ENCODE assay signal across 8 cellular contexts in the genomic region with DNA sequence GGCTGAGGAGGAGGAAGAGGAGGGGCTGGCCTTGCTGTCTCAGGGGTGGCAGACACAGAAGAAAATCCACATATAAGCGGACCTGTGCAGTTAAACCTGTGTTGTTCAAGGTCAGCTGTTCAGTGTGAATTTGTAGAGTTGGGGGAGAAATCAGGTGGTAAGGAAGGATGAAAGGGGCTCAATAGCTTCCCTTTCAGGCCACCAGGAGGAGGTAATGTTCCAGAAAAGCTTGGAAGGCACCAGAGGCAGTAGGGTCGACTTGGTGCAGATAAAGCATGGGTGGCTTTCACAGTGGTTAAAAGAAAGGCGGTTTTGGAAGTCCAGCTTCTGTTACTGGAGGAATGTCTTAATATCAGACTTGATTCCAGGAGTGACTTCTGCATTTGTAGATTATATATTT.
A peak's percentile ranks its signal among the peaks of the same experiment; 100 is the strongest.
DNase-seq lines count a peak whose midpoint lies in the region; ATAC-seq and TF ChIP-seq lines count a peak whose summit lies in the region.

No MANE protein-coding gene starts in this region.

- H3K27me3 Mint-ChIP-seq in type B pancreatic cell: peaks cover under 1% of the 10 kb centered on the region

- DNase-seq in cardiac muscle cell (ENCODE audit: low read depth in 1 of 2, low spot score in 1 of 2) (peak in 1 of 2 donors; percentile 68), right atrium auricular region (ENCODE audit: low spot score) (no peak), NCI-H1694 treated with DMSO at 0.1 percent for 48 hours (lab: John Stamatoyannopoulos, UW) (peak; percentile 36), cerebellar cortex (ENCODE audit: low spot score) (peak; percentile 10), type B pancreatic cell (ENCODE audit: extremely low spot score, unreplicated experiment) (no peak), epidermal melanocyte (ENCODE audit: insufficient read length, low spot score) (no peak)
- DNase-seq in effector CD4-positive, alpha-beta T cell: no peak

- H3K4me3 ChIP-seq in cardiac muscle cell (no peak overlapping the region), right atrium auricular region (no peak overlapping the region)

- H3K4me1 ChIP-seq in cardiac muscle cell (ENCODE audit: low read depth) (peaks cover 2% of the 10 kb centered on the region), right atrium auricular region (no peaks in the 10 kb centered on the region)

- no peaks in the 10 kb centered on the region for H3K4me1 Mint-ChIP-seq in type B pancreatic cell (ENCODE audit: unreplicated experiment)

- H3K36me3 Mint-ChIP-seq in type B pancreatic cell: no peaks in the 10 kb centered on the region

- H3K4me3 Mint-ChIP-seq in type B pancreatic cell: no peak overlapping the region

- no peak for ATAC-seq in HG03139 (IDR thresholded peaks at IDR 0.05; ENCODE audit: unreplicated experiment)

- no peak overlapping the region for H3K27ac Mint-ChIP-seq in type B pancreatic cell

- H3K27ac ChIP-seq in cardiac muscle cell (no peak overlapping the region), right atrium auricular region (no peak overlapping the region)

- H3K27me3 ChIP-seq in cardiac muscle cell (no peaks in the 10 kb centered on the region), right atrium auricular region (no peaks in the 10 kb centered on the region)

- H3K9me3 ChIP-seq in cardiac muscle cell (ENCODE audit: low read depth) (no peaks in the 10 kb centered on the region), right atrium auricular region (peaks cover 0 to 5% of the 10 kb centered on the region in 2 donors)

- peak; percentile 5 for TF ChIP-seq CTCF in cardiac muscle cell (IDR thresholded peaks at IDR 0.05; ENCODE audit: low read depth, low read length)
- TF ChIP-seq CTCF in right atrium auricular region (IDR thresholded peaks at IDR 0.05): peak in 1 of 2 donors; percentile 53
- peak; percentile 73 for TF ChIP-seq CTCF in type B pancreatic cell (conservative IDR thresholded peaks at IDR 0.05)

- H3K9me3 Mint-ChIP-seq in type B pancreatic cell: no peaks in the 10 kb centered on the region

- H3K36me3 ChIP-seq in cardiac muscle cell: no peaks in the 10 kb centered on the region
- no peaks in the 10 kb centered on the region for H3K36me3 ChIP-seq in right atrium auricular region

Comparison
In these comparisons a context has a peak if more than half of its experiments do, and no peak if none do; other contexts are left out.
1. DNase-seq: peak in NCI-H1694 treated with DMSO at 0.1 percent for 48 hours (single experiment) and cerebellar cortex (single experiment); none in right atrium auricular region (single experiment), type B pancreatic cell (single experiment), epidermal melanocyte (single experiment) and effector CD4-positive, alpha-beta T cell (single experiment).